ENCODE assay signal across 11 cellular contexts in the genomic region with DNA sequence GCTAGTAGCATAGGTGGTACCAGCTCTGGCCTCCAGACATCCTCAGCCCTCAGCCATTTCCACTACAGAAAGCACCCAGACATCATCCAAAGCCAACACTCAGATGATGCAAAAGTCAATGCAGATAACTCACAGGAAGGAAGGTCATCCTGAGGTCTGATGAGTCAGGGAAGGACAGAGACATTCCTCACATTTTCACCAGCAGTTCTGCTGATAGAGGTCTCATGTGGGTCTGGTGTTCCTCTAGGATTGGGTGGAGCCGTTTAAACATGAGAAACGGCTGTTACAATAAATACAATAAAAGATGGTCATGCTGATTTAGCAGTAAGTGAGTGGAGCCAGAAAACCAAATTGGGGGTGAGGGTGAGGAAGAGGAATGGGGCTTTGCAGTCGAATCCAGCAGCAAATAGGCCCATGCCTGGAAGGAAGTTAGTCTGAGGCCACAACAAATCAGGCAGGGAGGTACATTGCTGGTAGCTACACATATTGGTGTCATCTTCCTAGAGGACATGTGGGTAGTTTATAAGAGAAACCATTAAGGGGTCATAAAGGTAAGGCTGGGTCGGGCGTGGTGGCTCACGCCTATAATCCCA. TPM values are rescaled to one million over a fixed set of nuclear protein-coding genes. Genes with fewer than 3 reads are reported as not detected.
DNase-seq lines count a peak whose midpoint lies in the region; ATAC-seq and TF ChIP-seq lines count a peak whose summit lies in the region.
"Had no signal": no experiment of that assay in that cellular context is flagged by ENCODE, and none has a peak within 500 bp of the region (broad histone marks: within the 10 kb centered on the region; RNA-seq: fewer than 3 reads in every experiment).

No MANE protein-coding gene starts in this region.

- H3K9me3 Mint-ChIP-seq in activated T-cell treated with anti-CD3 and anti-CD28 coated beads, Interleukin-2, amount 50 U/mL, for 24 hours: no peaks in the 10 kb centered on the region
- H3K9me3 Mint-ChIP-seq in activated CD4-positive, alpha-beta T cell treated with anti-CD3 and anti-CD28 coated beads, Interleukin-2, amount 10 ng/mL, durations not matched to agents 24 days and 14 days: no peaks in the 10 kb centered on the region
- H3K9me3 Mint-ChIP-seq: activated naive CD4-positive, alpha-beta T cell treated with anti-CD3 and anti-CD28 coated beads, Interleukin-2, amount 50 U/mL, for 72 hours; stimulated activated naive CD8-positive, alpha-beta T cell treated with anti-CD3 and anti-CD28 coated beads, Interleukin-15, Interleukin-2, amounts not matched to agents 100 ng/mL and 50 ng/mL, for 24 hours had no signal

- no peak overlapping the region for H3K27ac Mint-ChIP-seq in activated T-cell treated with anti-CD3 and anti-CD28 coated beads, Interleukin-2, amount 50 U/mL, for 24 hours
- H3K27ac Mint-ChIP-seq in activated CD4-positive, alpha-beta T cell treated with anti-CD3 and anti-CD28 coated beads, Interleukin-2, amount 10 ng/mL, durations not matched to agents 24 days and 14 days: no peak overlapping the region
- H3K27ac Mint-ChIP-seq: activated naive CD4-positive, alpha-beta T cell treated with anti-CD3 and anti-CD28 coated beads, Interleukin-2, amount 50 U/mL, for 72 hours; stimulated activated naive CD8-positive, alpha-beta T cell treated with anti-CD3 and anti-CD28 coated beads, Interleukin-15, Interleukin-2, amounts not matched to agents 100 ng/mL and 50 ng/mL, for 24 hours had no signal

- no peak overlapping the region for H3K4me3 Mint-ChIP-seq in activated T-cell treated with anti-CD3 and anti-CD28 coated beads, Interleukin-2, amount 50 U/mL, for 24 hours
- no peak overlapping the region for H3K4me3 Mint-ChIP-seq in activated CD4-positive, alpha-beta T cell treated with anti-CD3 and anti-CD28 coated beads, Interleukin-2, amount 10 ng/mL, durations not matched to agents 24 days and 14 days
- H3K4me3 Mint-ChIP-seq: stimulated activated naive CD8-positive, alpha-beta T cell treated with anti-CD3 and anti-CD28 coated beads, Interleukin-15, Interleukin-2, amounts not matched to agents 100 ng/mL and 50 ng/mL, for 24 hours had no signal

- H3K79me2 ChIP-seq in parathyroid adenoma: no peaks in the 10 kb centered on the region

- no peak overlapping the region for H3K9ac ChIP-seq in parathyroid adenoma

- TF ChIP-seq CTCF in RWPE2 (IDR thresholded peaks at IDR 0.05; ENCODE audit: poor library complexity, severe bottlenecking) (no peak), parathyroid adenoma (IDR thresholded peaks at IDR 0.05) (no peak), GM13976 (IDR thresholded peaks at IDR 0.05; ENCODE audit: borderline replicate concordance, control extremely low read depth, extremely low read depth, insufficient read depth, missing control alignments) (no peak)

- H3K36me3 Mint-ChIP-seq in activated T-cell treated with anti-CD3 and anti-CD28 coated beads, Interleukin-2, amount 50 U/mL, for 24 hours (ENCODE audit: low read depth): no peaks in the 10 kb centered on the region
- no peaks in the 10 kb centered on the region for H3K36me3 Mint-ChIP-seq in activated CD4-positive, alpha-beta T cell treated with anti-CD3 and anti-CD28 coated beads, Interleukin-2, amount 10 ng/mL, durations not matched to agents 24 days and 14 days (ENCODE audit: low read depth)
- H3K36me3 Mint-ChIP-seq: activated naive CD4-positive, alpha-beta T cell treated with anti-CD3 and anti-CD28 coated beads, Interleukin-2, amount 50 U/mL, for 72 hours had no signal

- ATAC-seq in RWPE2 (ENCODE audit: low read depth): peak; percentile 50

- H3K27me3 ChIP-seq in RWPE2 (ENCODE audit: insufficient read depth, poor library complexity, severe bottlenecking) (no peaks in the 10 kb centered on the region), parathyroid adenoma (ENCODE audit: control insufficient read depth, insufficient read depth, low read length) (no peaks in the 10 kb centered on the region)

- no peak overlapping the region for H3K4me2 ChIP-seq in parathyroid adenoma (ENCODE audit: low read length)

- peaks cover 78% of the 10 kb centered on the region for H3K4me1 ChIP-seq in RWPE2 (ENCODE audit: insufficient read depth, poor library complexity, severe bottlenecking)
- H3K4me1 ChIP-seq in parathyroid adenoma: no peaks in the 10 kb centered on the region

- H3K4me3 ChIP-seq in RWPE2 (ENCODE audit: severe bottlenecking) (no peak overlapping the region), parathyroid adenoma (ENCODE audit: low read depth, low read length) (no peak overlapping the region)

- intact Hi-C loops in activated CD4-positive, alpha-beta T cell treated with anti-CD3 and anti-CD28 coated beads, Interleukin-2, amount 10 ng/mL, durations not matched to agents 24 days and 14 days (cut with micrococcal nuclease): no loop called here

- peak overlapping the region; percentile 99 for H3K27ac ChIP-seq in RWPE2 (ENCODE audit: poor library complexity, severe bottlenecking)
- H3K27ac ChIP-seq in parathyroid adenoma: peak overlapping the region; percentile 15

- no peaks in the 10 kb centered on the region for H3K4me1 Mint-ChIP-seq in activated T-cell treated with anti-CD3 and anti-CD28 coated beads, Interleukin-2, amount 50 U/mL, for 24 hours (ENCODE audit: low read depth)
- peaks cover 2% of the 10 kb centered on the region for H3K4me1 Mint-ChIP-seq in activated CD4-positive, alpha-beta T cell treated with anti-CD3 and anti-CD28 coated beads, Interleukin-2, amount 10 ng/mL, durations not matched to agents 24 days and 14 days

- peak; percentile 99 for DNase-seq in EH (ENCODE audit: low read depth)
- peak; percentile 74 for DNase-seq in RWPE2 (ENCODE audit: low spot score)
- DNase-seq in fibroblast of the conjunctiva (ENCODE audit: low read depth): peak; percentile 84
- no peak for DNase-seq in activated T-cell treated with anti-CD3 and anti-CD28 coated beads, Interleukin-2, amount 50 U/mL, for 24 hours
- DNase-seq in activated CD4-positive, alpha-beta T cell treated with anti-CD3 and anti-CD28 coated beads, Interleukin-2, amount 10 ng/mL, durations not matched to agents 24 days and 14 days: no peak
- no peak for DNase-seq in NCI-H446 (lab: John Stamatoyannopoulos, UW)
- no peak for DNase-seq in GM13976 (ENCODE audit: low spot score)
- DNase-seq: midbrain had no signal

- H3K9me3 ChIP-seq in RWPE2 (ENCODE audit: severe bottlenecking) (no peaks in the 10 kb centered on the region), parathyroid adenoma (ENCODE audit: control insufficient read depth, low read length) (no peaks in the 10 kb centered on the region)

- no peaks in the 10 kb centered on the region for H3K36me3 ChIP-seq in RWPE2 (ENCODE audit: low read depth)
- H3K36me3 ChIP-seq in parathyroid adenoma (ENCODE audit: control insufficient read depth, insufficient read depth, low read length): no peaks in the 10 kb centered on the region

- in situ Hi-C loops in GM13976 (cut with MboI; ENCODE audit: low sequenced_read_pairs, unreplicated experiment): no loop called here

- H3K27me3 Mint-ChIP-seq in activated T-cell treated with anti-CD3 and anti-CD28 coated beads, Interleukin-2, amount 50 U/mL, for 24 hours: no peaks in the 10 kb centered on the region
- no peaks in the 10 kb centered on the region for H3K27me3 Mint-ChIP-seq in activated CD4-positive, alpha-beta T cell treated with anti-CD3 and anti-CD28 coated beads, Interleukin-2, amount 10 ng/mL, durations not matched to agents 24 days and 14 days

- peak overlapping the region; percentile 61 for H2AFZ ChIP-seq in parathyroid adenoma

RNA-seq across cellular contexts. Expression of a gene that starts 33.3 kb away (rescaled TPM):
- total RNA-seq in activated CD4-positive, alpha-beta T cell treated with anti-CD3 and anti-CD28 coated beads, Interleukin-2, amount 10 ng/mL, durations not matched to agents 24 days and 14 days: 22.8 and 23.9 TPM in 2 replicates

Comparison
In these comparisons a context has a peak if more than half of its experiments do, and no peak if none do; other contexts are left out.
1. DNase-seq: peak in EH (single experiment), RWPE2 (single experiment) and fibroblast of the conjunctiva (single experiment); none in activated T-cell treated with anti-CD3 and anti-CD28 coated beads, Interleukin-2, amount 50 U/mL, for 24 hours (single experiment), activated CD4-positive, alpha-beta T cell treated with anti-CD3 and anti-CD28 coated beads, Interleukin-2, amount 10 ng/mL, durations not matched to agents 24 days and 14 days (single experiment), NCI-H446 (0 of 2) and GM13976 (single experiment).